21 cellular contexts compared by ENCODE assay signal in the genomic region with DNA sequence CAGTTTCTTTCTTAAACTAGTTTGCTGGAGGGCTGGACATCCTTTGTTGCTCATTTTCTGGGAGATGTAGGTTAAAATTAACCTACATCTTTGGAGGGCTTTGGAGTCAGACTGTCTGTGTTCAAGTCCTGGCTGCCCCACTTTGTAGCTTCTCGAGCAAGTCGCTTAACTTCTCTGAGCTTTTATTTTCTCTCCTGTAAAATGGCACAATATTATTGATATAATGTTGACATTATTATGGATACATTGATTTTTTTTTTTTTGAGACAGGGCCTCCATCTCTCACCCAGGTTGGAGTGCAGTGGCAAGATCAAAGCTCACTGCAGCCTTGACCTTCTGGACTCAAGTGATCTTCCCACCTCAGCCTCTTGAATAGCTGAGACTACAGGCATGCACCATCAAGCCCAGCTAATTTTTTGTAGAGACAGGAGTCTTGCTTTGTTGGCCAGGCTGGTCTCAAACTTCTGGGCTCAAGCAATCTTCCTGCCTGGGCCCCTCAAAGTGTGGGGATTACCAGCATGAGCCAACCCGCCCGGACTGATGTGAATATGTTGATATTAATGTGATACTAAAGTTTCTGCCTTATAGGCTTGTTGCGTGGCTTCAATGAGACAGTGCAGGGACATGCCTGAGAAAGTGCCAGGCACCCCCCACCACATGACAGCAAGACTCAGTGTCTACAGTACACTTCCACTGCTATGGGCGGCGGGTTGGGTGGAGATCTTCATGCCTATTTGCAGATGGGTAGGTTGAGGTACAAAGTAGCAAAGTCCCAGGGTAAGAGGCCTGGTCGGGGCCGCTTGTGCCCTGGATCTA. TPM values are rescaled to one million over a fixed set of nuclear protein-coding genes. Genes with fewer than 3 reads are reported as not detected.
DNase-seq lines count a peak whose midpoint lies in the region; ATAC-seq, FAIRE-seq and TF ChIP-seq lines count a peak whose summit lies in the region.
"Had no signal": no experiment of that assay in that cellular context is flagged by ENCODE, and none has a peak within 500 bp of the region (broad histone marks: within the 10 kb centered on the region; RNA-seq: fewer than 3 reads in every experiment).

No MANE protein-coding gene starts in this region.

- H3K27ac ChIP-seq in OCI-LY7 (ENCODE audit: low read depth, low read length, poor library complexity, severe bottlenecking) (peak overlapping the region; percentile 99), iPS-18a (ENCODE audit: low read length) (peak overlapping the region; percentile 1)

- no peaks in the 10 kb centered on the region for H3K27me3 Mint-ChIP-seq in activated naive CD8-positive, alpha-beta T cell treated with anti-CD3 and anti-CD28 coated beads for 36 hours
- peaks cover 2% of the 10 kb centered on the region for H3K27me3 Mint-ChIP-seq in activated naive CD8-positive, alpha-beta T cell treated with anti-CD3 and anti-CD28 coated beads, Interleukin-2, amount 50 U/mL, for 24 hours

- H3K4me1 ChIP-seq in OCI-LY7 (ENCODE audit: insufficient read depth, low read length, poor library complexity, severe bottlenecking) (peaks cover 71% of the 10 kb centered on the region), iPS-18a (ENCODE audit: control insufficient read depth, low read depth, low read length) (peaks cover 41% of the 10 kb centered on the region)

- no peaks in the 10 kb centered on the region for H3K27me3 ChIP-seq in iPS-18a (ENCODE audit: control insufficient read depth, insufficient read depth, low read length)
- H3K27me3 ChIP-seq: vagina had no signal

- peak overlapping the region; percentile 62 for H3K4me2 ChIP-seq in OCI-LY7 (ENCODE audit: low read length)

- POLR2A ChIA-PET in OCI-LY7 (lab: Charles Lee): interaction anchor here (0.6 to 6.8 kb wide), 7 partner anchors 9 to 59 kb away, joined by 3 to 79 read pairs (median 5); a partner anchor contains a TSS

- no peaks in the 10 kb centered on the region for H3K36me3 Mint-ChIP-seq in activated naive CD8-positive, alpha-beta T cell treated with anti-CD3 and anti-CD28 coated beads for 36 hours
- no peaks in the 10 kb centered on the region for H3K36me3 Mint-ChIP-seq in activated naive CD8-positive, alpha-beta T cell treated with anti-CD3 and anti-CD28 coated beads, Interleukin-2, amount 50 U/mL, for 24 hours (ENCODE audit: low read depth)

- H3K4me3 Mint-ChIP-seq in activated naive CD8-positive, alpha-beta T cell treated with anti-CD3 and anti-CD28 coated beads for 36 hours: no peak overlapping the region
- no peak overlapping the region for H3K4me3 Mint-ChIP-seq in activated naive CD8-positive, alpha-beta T cell treated with anti-CD3 and anti-CD28 coated beads, Interleukin-2, amount 50 U/mL, for 24 hours

- H3K9me2 ChIP-seq in OCI-LY7 (ENCODE audit: insufficient read depth, low read length): no peaks in the 10 kb centered on the region

- no peak for DNase-seq in activated naive CD8-positive, alpha-beta T cell treated with anti-CD3 and anti-CD28 coated beads for 36 hours
- no peak for DNase-seq in activated naive CD8-positive, alpha-beta T cell treated with anti-CD3 and anti-CD28 coated beads, Interleukin-2, amount 50 U/mL, for 24 hours
- no peak for DNase-seq in OCI-LY7 (ENCODE audit: low spot score)
- DNase-seq in kidney glomerular epithelial cell (lab: John Stamatoyannopoulos, UW): no peak
- no peak for DNase-seq in RCC 7860 (ENCODE audit: low spot score)
- DNase-seq in DMS79 (lab: John Stamatoyannopoulos, UW): no peak
- DNase-seq in cardiac septum (ENCODE audit: low spot score): no peak
- DNase-seq: activated effector memory CD4-positive, alpha-beta T cell treated with Interleukin-2 at 50 U/mL for 16 hours; anterior cingulate cortex; hippocampal formation; left colon; MV-4-11; NCI-H1930; NCI-H446 treated with DMSO at 0.1 percent for 48 hours; occipital lobe had no signal

- no peak for ATAC-seq in activated naive CD8-positive, alpha-beta T cell treated with anti-CD3 and anti-CD28 coated beads, Interleukin-2, amount 50 U/mL, for 24 hours

- H3K9me3 ChIP-seq in OCI-LY7 (ENCODE audit: low read length): no peaks in the 10 kb centered on the region
- no peaks in the 10 kb centered on the region for H3K9me3 ChIP-seq in iPS-18a (ENCODE audit: control insufficient read depth, low read depth, low read length)
- H3K9me3 ChIP-seq: mucosa of descending colon, vagina had no signal

- peaks cover 2% of the 10 kb centered on the region for H3K9me3 Mint-ChIP-seq in activated naive CD8-positive, alpha-beta T cell treated with anti-CD3 and anti-CD28 coated beads for 36 hours
- no peaks in the 10 kb centered on the region for H3K9me3 Mint-ChIP-seq in activated naive CD8-positive, alpha-beta T cell treated with anti-CD3 and anti-CD28 coated beads, Interleukin-2, amount 50 U/mL, for 24 hours

- peak overlapping the region; percentile 17 for H3K27ac Mint-ChIP-seq in activated naive CD8-positive, alpha-beta T cell treated with anti-CD3 and anti-CD28 coated beads for 36 hours
- no peak overlapping the region for H3K27ac Mint-ChIP-seq in activated naive CD8-positive, alpha-beta T cell treated with anti-CD3 and anti-CD28 coated beads, Interleukin-2, amount 50 U/mL, for 24 hours

- no TSS peak for BruUV-seq in OCI-LY7 (replicated peaks; lab: Mats Ljungman, UMichigan)

- CTCF ChIA-PET in OCI-LY7 (lab: Charles Lee; ENCODE audit: unreplicated experiment): no interaction called here

- H2AFZ ChIP-seq in OCI-LY7 (ENCODE audit: low read length): peak overlapping the region; percentile 3; the same call in 1 of the 2 replicates

- H3K4me3 ChIP-seq in OCI-LY7 (ENCODE audit: low read depth, low read length, poor library complexity, severe bottlenecking) (no peak overlapping the region), iPS-18a (ENCODE audit: low read length) (peak overlapping the region; percentile 3)
- H3K4me3 ChIP-seq: mucosa of descending colon, vagina had no signal

- H4K20me1 ChIP-seq in OCI-LY7 (ENCODE audit: insufficient read depth, low read length): no peaks in the 10 kb centered on the region

- H3K4me1 Mint-ChIP-seq in activated naive CD8-positive, alpha-beta T cell treated with anti-CD3 and anti-CD28 coated beads for 36 hours: peaks cover 39% of the 10 kb centered on the region
- peaks cover 45% of the 10 kb centered on the region for H3K4me1 Mint-ChIP-seq in activated naive CD8-positive, alpha-beta T cell treated with anti-CD3 and anti-CD28 coated beads, Interleukin-2, amount 50 U/mL, for 24 hours

- no peaks in the 10 kb centered on the region for H3K79me2 ChIP-seq in OCI-LY7 (ENCODE audit: insufficient read depth, low read depth, low read length)

- intact Hi-C loops in OCI-LY7 (cut with micrococcal nuclease; ENCODE audit: unreplicated experiment): loop anchor here (5.0 kb wide), 1 partner anchor 309 kb away; no protein-coding TSS in a partner anchor
- intact Hi-C loops in cardiac septum (cut with DNase I): no loop called here

- no peak for TF ChIP-seq CTCF in OCI-LY7 (conservative IDR thresholded peaks at IDR 0.05; ENCODE audit: low read length)

- H3K36me3 ChIP-seq in OCI-LY7 (ENCODE audit: insufficient read depth, low read length) (no peaks in the 10 kb centered on the region), iPS-18a (ENCODE audit: control insufficient read depth, low read depth, low read length) (no peaks in the 10 kb centered on the region)
- H3K36me3 ChIP-seq: vagina had no signal

- no peak for FAIRE-seq in RCC 7860 (lab: Jason Lieb, UNC)
- FAIRE-seq: endometrium had no signal

- no peak overlapping the region for H3K9ac ChIP-seq in iPS-18a (ENCODE audit: low read length)

RNA-seq across cellular contexts. Expression of a gene that starts 31.6 kb away (rescaled TPM):
- 10 to 100 TPM; 50.1 to 56.1 TPM for total RNA-seq in activated naive CD8-positive, alpha-beta T cell treated with anti-CD3 and anti-CD28 coated beads for 36 hours
- total RNA-seq in OCI-LY7 (2014; rRNA removed; shearing (Covaris generic)): 60.4 and 84.5 TPM in 2 replicates
- total RNA-seq in OCI-LY7 (2022) (126 and 157 TPM in 2 replicates), cardiac septum (0.43 TPM)

RNA-seq across cellular contexts. Expression of a gene that starts 32.6 kb away (rescaled TPM):
- not detected for total RNA-seq in activated naive CD8-positive, alpha-beta T cell treated with anti-CD3 and anti-CD28 coated beads for 36 hours
- total RNA-seq in OCI-LY7 (2014; rRNA removed; shearing (Covaris generic)): not detected in 2 replicates
- total RNA-seq in OCI-LY7 (2022) (not detected in 2 replicates), cardiac septum (not detected)
- total RNA-seq: chondrocyte, left colon, mucosa of descending colon, occipital lobe, SK-MEL-5, vagina had no signal

RNA-seq across cellular contexts. Expression of a gene that starts 37.4 kb away (rescaled TPM):
- total RNA-seq in activated naive CD8-positive, alpha-beta T cell treated with anti-CD3 and anti-CD28 coated beads for 36 hours: not detected
- not detected in 2 replicates for total RNA-seq in OCI-LY7 (2014; rRNA removed; shearing (Covaris generic))
- not detected in 2 replicates for total RNA-seq in OCI-LY7 (2022)
- total RNA-seq in cardiac septum: not detected
- total RNA-seq: chondrocyte, left colon, mucosa of descending colon, occipital lobe, SK-MEL-5, vagina had no signal

RNA-seq across cellular contexts. Expression of a gene that starts 40.3 kb away (rescaled TPM):
- total RNA-seq in activated naive CD8-positive, alpha-beta T cell treated with anti-CD3 and anti-CD28 coated beads for 36 hours: not detected
- total RNA-seq in OCI-LY7 (2014; rRNA removed; shearing (Covaris generic)): not detected in 2 replicates
- total RNA-seq in OCI-LY7 (2022) (not detected in 2 replicates), cardiac septum (not detected)
- total RNA-seq: chondrocyte, left colon, mucosa of descending colon, occipital lobe, SK-MEL-5, vagina had no signal

RNA-seq across cellular contexts. Expression of a gene that starts 44.6 kb away (rescaled TPM):
- total RNA-seq in activated naive CD8-positive, alpha-beta T cell treated with anti-CD3 and anti-CD28 coated beads for 36 hours: not detected
- total RNA-seq in OCI-LY7 (2014; rRNA removed; shearing (Covaris generic)): not detected in 2 replicates
- total RNA-seq in OCI-LY7 (2022) (not detected in 2 replicates), cardiac septum (not detected)
- total RNA-seq: chondrocyte, left colon, mucosa of descending colon, occipital lobe, SK-MEL-5, vagina had no signal

Comparison
In these comparisons a context has a peak if more than half of its experiments do, and no peak if none do; other contexts are left out.
1. RNA of a gene that starts 31.6 kb away (total RNA-seq): 60.4 to 157 TPM in OCI-LY7 and 50.1 to 56.1 TPM in activated naive CD8-positive, alpha-beta T cell treated with anti-CD3 and anti-CD28 coated beads for 36 hours; 0.43 TPM in cardiac septum (single experiment); every median in the first group is over 10 times any median in the second.